Comparison of ENCODE assay signal across 8 cellular contexts in genomic region chr17:3558603-3559269, GRCh38. TPM values are rescaled to one million over a fixed set of nuclear protein-coding genes. Genes with fewer than 3 reads are reported as not detected.
DNase-seq lines count a peak whose midpoint lies in the region; ATAC-seq and TF ChIP-seq lines count a peak whose summit lies in the region.

No MANE protein-coding gene starts in this region.

- H3K4me3 ChIP-seq in gastrocnemius medialis, result no peak overlapping the region

- peaks cover 7 to 8% of the 10 kb centered on the region in 2 donors for H3K4me1 ChIP-seq in gastrocnemius medialis

- peak overlapping the region in 1 of 2 donors; percentile 59 for H3K27ac Mint-ChIP-seq in T-cell
- no peak overlapping the region for H3K27ac Mint-ChIP-seq in central memory CD8-positive, alpha-beta T cell (ENCODE audit: low read depth)

- intact Hi-C loops in gastrocnemius medialis (cut with DNase I; ENCODE audit: low total_unique reads), result no loop called here

- ATAC-seq in HG03045 (IDR thresholded peaks at IDR 0.05; ENCODE audit: unreplicated experiment) (peak; percentile 76), T-cell (replicated peaks in 1 of 4) (peak; percentile 45 to 87 (median 56)), gastrocnemius medialis (peak in 1 of 2 donors; percentile 10)
- peak; percentile 73 for ATAC-seq in central memory CD8-positive, alpha-beta T cell (replicated peaks; ENCODE audit: extremely low read depth, poor library complexity, severe bottlenecking)

- TF ChIP-seq CTCF in gastrocnemius medialis (IDR thresholded peaks at IDR 0.05 in 4 of 5, conservative IDR thresholded peaks at IDR 0.05 in 1 of 5), result no peak

- no peaks in the 10 kb centered on the region for H3K36me3 Mint-ChIP-seq in T-cell
- H3K36me3 Mint-ChIP-seq in central memory CD8-positive, alpha-beta T cell (ENCODE audit: insufficient read depth), result peaks cover 2% of the 10 kb centered on the region

- H3K9me3 ChIP-seq in gastrocnemius medialis, result no peaks in the 10 kb centered on the region

- H3K36me3 ChIP-seq in gastrocnemius medialis, result no peaks in the 10 kb centered on the region

- H3K9me3 Mint-ChIP-seq in T-cell, result no peaks in the 10 kb centered on the region
- no peaks in the 10 kb centered on the region for H3K9me3 Mint-ChIP-seq in central memory CD8-positive, alpha-beta T cell

- CTCF ChIA-PET in T-cell (lab: Charles Lee), result no interaction called here

- no peaks in the 10 kb centered on the region for H3K27me3 ChIP-seq in gastrocnemius medialis

- peaks cover 3 to 7% of the 10 kb centered on the region in 2 donors for H3K27me3 Mint-ChIP-seq in T-cell
- H3K27me3 Mint-ChIP-seq in central memory CD8-positive, alpha-beta T cell, result peaks cover 27% of the 10 kb centered on the region

- in situ Hi-C loops in gastrocnemius medialis (cut with MboI; ENCODE audit: low sequenced_read_pairs in 4 of 4), result no loop called here

- DNase-seq in NCI-H82 (lab: John Stamatoyannopoulos, UW) (peak; percentile 35), NCI-H82 treated with DMSO at 0.1 percent for 48 hours (lab: John Stamatoyannopoulos, UW; ENCODE audit: unreplicated experiment) (no peak), T-cell (peak in 31 of 34 experiments; percentile 12 to 56 (median 24)), gastrocnemius medialis (peak in 1 of 2 donors; percentile 52), activated gamma-delta T cell (lab: John Stamatoyannopoulos, UW) (no peak), cerebellar cortex (ENCODE audit: low spot score) (no peak)
- DNase-seq in central memory CD8-positive, alpha-beta T cell (ENCODE audit: low spot score in 2 of 2), result no peak

- no peak for TF ChIP-seq POLR2A in gastrocnemius medialis (IDR thresholded peaks at IDR 0.05)

- peak overlapping the region in 3 of 4 donors; percentile 60 to 70 (median 64) for H3K27ac ChIP-seq in gastrocnemius medialis

- POLR2A ChIA-PET in T-cell (lab: Charles Lee), result no interaction called here

- peak overlapping the region in 1 of 3 donors; percentile 8 for H3K4me3 Mint-ChIP-seq in T-cell
- no peak overlapping the region for H3K4me3 Mint-ChIP-seq in central memory CD8-positive, alpha-beta T cell

- H3K4me1 Mint-ChIP-seq in T-cell, result peaks cover 0 to 17% (median 15%) of the 10 kb centered on the region in 3 donors
- H3K4me1 Mint-ChIP-seq in central memory CD8-positive, alpha-beta T cell, result peaks cover 5% of the 10 kb centered on the region

RNA-seq across cellular contexts. Expression of gene TRPV3, which starts 1.1 kb away (rescaled TPM):
- total RNA-seq in T-cell, result 1 to 10 TPM in 1 of 5 donors, under 1 TPM in 4; 0.23 to 1.4 (median 0.44) TPM
- 1 to 10 TPM; 1.3 to 3.8 (median 1.6) TPM for total RNA-seq in gastrocnemius medialis

RNA-seq across cellular contexts. Expression of gene TRPV1, which starts 50.5 kb away (rescaled TPM):
- total RNA-seq in T-cell (1 to 10 TPM; 4.3 to 8.0 (median 6.0) TPM), gastrocnemius medialis (1 to 10 TPM; 1.7 to 6.5 (median 3.5) TPM)

Comparison
In these comparisons a context has a peak if more than half of its experiments do, and no peak if none do; other contexts are left out.
1. DNase-seq: peak in NCI-H82 (single experiment) and T-cell (31 of 34); none in NCI-H82 treated with DMSO at 0.1 percent for 48 hours (single experiment), central memory CD8-positive, alpha-beta T cell (0 of 2), activated gamma-delta T cell (single experiment) and cerebellar cortex (single experiment).